In the genomic region with DNA sequence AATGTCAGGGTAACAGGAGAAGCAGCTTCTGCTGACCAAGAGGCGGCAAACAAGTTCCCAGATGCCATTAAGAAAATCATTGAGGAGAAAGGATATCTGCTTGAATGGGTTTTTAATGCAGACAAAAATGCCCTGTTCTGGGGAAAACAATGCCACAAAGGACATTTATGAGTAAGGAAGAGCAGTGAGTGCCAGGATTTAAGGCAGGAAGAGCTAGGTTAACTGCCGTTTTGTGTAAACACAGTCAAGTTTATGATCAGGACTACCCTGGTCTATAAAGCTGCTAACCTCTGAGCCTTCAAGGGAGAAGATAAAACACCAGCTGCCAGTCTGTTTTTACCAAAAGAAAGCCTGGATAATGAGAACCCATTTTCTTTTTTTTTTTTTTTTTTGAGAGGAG, we compare ENCODE assay signal across 17 cellular contexts. TPM values are rescaled to one million over a fixed set of nuclear protein-coding genes. Genes with fewer than 3 reads are reported as not detected.
A peak's percentile ranks its signal among the peaks of the same experiment; 100 is the strongest.
DNase-seq lines count a peak whose midpoint lies in the region; ATAC-seq and TF ChIP-seq lines count a peak whose summit lies in the region.
"Had no signal": no experiment of that assay in that cellular context is flagged by ENCODE, and none has a peak within 500 bp of the region (broad histone marks: within the 10 kb centered on the region; RNA-seq: fewer than 3 reads in every experiment).

No MANE protein-coding gene starts in this region.

- no peak overlapping the region for H3K4me3 ChIP-seq in colonic mucosa
- peak overlapping the region; percentile 16 for H3K4me3 ChIP-seq in lung
- H3K4me3 ChIP-seq in transverse colon = no peak overlapping the region
- H3K4me3 ChIP-seq: BLaER1 treated with 17β-estradiol and CSF1 and Interleukin-3, amounts not matched to agents 10 nM and 100 nM; MG63 had no signal

- peak; percentile 24 for DNase-seq in NCI-H69 (lab: John Stamatoyannopoulos, UW)
- peak; percentile 45 for DNase-seq in colonic mucosa
- no peak for DNase-seq in lung (ENCODE audit: low spot score)
- no peak for DNase-seq in transverse colon
- DNase-seq in RKO (ENCODE audit: low spot score) = no peak
- DNase-seq in Ammon's horn (ENCODE audit: low spot score) = no peak
- no peak for DNase-seq in activated CD4-positive, alpha-beta T cell treated with anti-CD3 and anti-CD28 coated beads, Interleukin-2, amount 10 ng/mL, durations not matched to agents 24 days and 14 days
- DNase-seq: ACHN; CD8-positive, alpha-beta T cell; DND-41; Karpas-422; MG63; NCI-H1417; NCI-H187 treated with DMSO at 0.1 percent for 48 hours; NCI-H510A; NCI-H748 treated with DMSO at 0.1 percent for 48 hours had no signal

- ATAC-seq in lung (ENCODE audit: insufficient read depth, low FRiP score) = no peak
- ATAC-seq: CD8-positive, alpha-beta T cell had no signal

- H3K4me1 ChIP-seq in colonic mucosa (no peaks in the 10 kb centered on the region), lung (ENCODE audit: control insufficient read depth in 2 of 2, insufficient read depth in 2 of 2, low read length in 2 of 2) (peaks cover 0 to 2% of the 10 kb centered on the region in 2 donors), transverse colon (peaks cover 0 to 27% (median 5%) of the 10 kb centered on the region in 4 donors)

- H3K27me3 ChIP-seq in colonic mucosa (no peaks in the 10 kb centered on the region), lung (ENCODE audit: control insufficient read depth, insufficient read depth) (no peaks in the 10 kb centered on the region), transverse colon (no peaks in the 10 kb centered on the region)
- H3K27me3 ChIP-seq: BLaER1 treated with 17β-estradiol and CSF1 and Interleukin-3, amounts not matched to agents 10 nM and 100 nM; MG63 had no signal

- in situ Hi-C loops in transverse colon (cut with MboI; ENCODE audit: low pct_ligation_motif_present in 1 of 4, low pct_unique_long_range_greater_than_20kb in 1 of 4, low sequenced_read_pairs in 3 of 4) = no loop called here

- peaks cover 10% of the 10 kb centered on the region for H3K4me1 Mint-ChIP-seq in activated CD4-positive, alpha-beta T cell treated with anti-CD3 and anti-CD28 coated beads, Interleukin-2, amount 10 ng/mL, durations not matched to agents 24 days and 14 days

- intact Hi-C loops in colonic mucosa (cut with DNase I) (no loop called here), transverse colon (cut with DNase I; ENCODE audit: low total_unique reads) (no loop called here)
- intact Hi-C loops in activated CD4-positive, alpha-beta T cell treated with anti-CD3 and anti-CD28 coated beads, Interleukin-2, amount 10 ng/mL, durations not matched to agents 24 days and 14 days (cut with micrococcal nuclease) = no loop called here

- peaks cover 48% of the 10 kb centered on the region for H3K36me3 Mint-ChIP-seq in activated CD4-positive, alpha-beta T cell treated with anti-CD3 and anti-CD28 coated beads, Interleukin-2, amount 10 ng/mL, durations not matched to agents 24 days and 14 days (ENCODE audit: low read depth)

- TF ChIP-seq POLR2A in transverse colon (IDR thresholded peaks at IDR 0.05) = no peak

- 88 to 93% methylated on average over 2 of the region's 2 CpGs for WGBS in lung, 2 donors
- WGBS in transverse colon (ENCODE audit: low coverage in 1 of 2), 2 donors = 59 to 79% methylated on average over 2 of the region's 2 CpGs

- H3K27ac ChIP-seq in colonic mucosa (peak overlapping the region; percentile 73), lung (ENCODE audit: low read depth in 1 of 2, low read length in 1 of 2) (no peak overlapping the region), transverse colon (peak overlapping the region; percentile 65 to 79 (median 77))
- H3K27ac ChIP-seq: BLaER1 treated with 17β-estradiol and CSF1 and Interleukin-3, amounts not matched to agents 10 nM and 100 nM had no signal

- H3K9me3 Mint-ChIP-seq in activated CD4-positive, alpha-beta T cell treated with anti-CD3 and anti-CD28 coated beads, Interleukin-2, amount 10 ng/mL, durations not matched to agents 24 days and 14 days = peaks cover 3% of the 10 kb centered on the region
- H3K9me3 Mint-ChIP-seq: CD8-positive, alpha-beta T cell had no signal

- H3K27ac Mint-ChIP-seq in activated CD4-positive, alpha-beta T cell treated with anti-CD3 and anti-CD28 coated beads, Interleukin-2, amount 10 ng/mL, durations not matched to agents 24 days and 14 days = no peak overlapping the region
- H3K27ac Mint-ChIP-seq: CD8-positive, alpha-beta T cell had no signal

- no peak overlapping the region for H3K4me3 Mint-ChIP-seq in activated CD4-positive, alpha-beta T cell treated with anti-CD3 and anti-CD28 coated beads, Interleukin-2, amount 10 ng/mL, durations not matched to agents 24 days and 14 days
- H3K4me3 Mint-ChIP-seq: CD8-positive, alpha-beta T cell had no signal

- no peak for TF ChIP-seq EP300 in transverse colon (IDR thresholded peaks at IDR 0.05; ENCODE audit: low read depth)

- H3K36me3 ChIP-seq in colonic mucosa = no peaks in the 10 kb centered on the region
- peaks cover 2 to 4% of the 10 kb centered on the region in 2 donors for H3K36me3 ChIP-seq in lung (ENCODE audit: control insufficient read depth in 2 of 2, insufficient read depth in 2 of 2, low read length in 2 of 2)
- peaks cover 0 to 7% (median 2%) of the 10 kb centered on the region in 4 donors for H3K36me3 ChIP-seq in transverse colon

- TF ChIP-seq CTCF in colonic mucosa (IDR thresholded peaks at IDR 0.05) (no peak), lung (IDR thresholded peaks at IDR 0.05; ENCODE audit: control extremely low read depth, extremely low read depth) (no peak), transverse colon (IDR thresholded peaks at IDR 0.05) (no peak)

- no peaks in the 10 kb centered on the region for H3K9me3 ChIP-seq in colonic mucosa
- H3K9me3 ChIP-seq in lung (ENCODE audit: control insufficient read depth in 2 of 2, insufficient read depth in 1 of 2, low read length in 1 of 2) = no peaks in the 10 kb centered on the region
- no peaks in the 10 kb centered on the region for H3K9me3 ChIP-seq in transverse colon
- H3K9me3 ChIP-seq: MG63 had no signal

- no peak overlapping the region for H3K9ac ChIP-seq in colonic mucosa (ENCODE audit: low read depth in 2 of 2, low read length in 2 of 2)
- H3K9ac ChIP-seq: BLaER1 treated with 17β-estradiol and CSF1 and Interleukin-3, amounts not matched to agents 10 nM and 100 nM had no signal

- H3K27me3 Mint-ChIP-seq in activated CD4-positive, alpha-beta T cell treated with anti-CD3 and anti-CD28 coated beads, Interleukin-2, amount 10 ng/mL, durations not matched to agents 24 days and 14 days = no peaks in the 10 kb centered on the region

RNA-seq across cellular contexts. Expression of a gene that starts 8.5 kb away (rescaled TPM):
- 10 to 100 TPM; 76.9 to 84.8 TPM for total RNA-seq in colonic mucosa
- total RNA-seq in lung = 10 to 100 TPM; 46.0 to 46.3 TPM
- polyA plus RNA-seq in lung = 10 to 100 TPM; 15.4 to 28.4 TPM
- total RNA-seq in transverse colon = 100 to 1,000 TPM in 2 of 4 donors, 10 to 100 TPM in 2; 73.5 to 768 (median 90.1) TPM
- total RNA-seq in activated CD4-positive, alpha-beta T cell treated with anti-CD3 and anti-CD28 coated beads, Interleukin-2, amount 10 ng/mL, durations not matched to agents 24 days and 14 days = 76.0 and 80.2 TPM in 2 replicates

Comparison
In these comparisons a context has a peak if more than half of its experiments do, and no peak if none do; other contexts are left out.
1. DNase-seq: peak in NCI-H69 (single experiment) and colonic mucosa (single experiment); none in lung (single experiment), transverse colon (single experiment), RKO (single experiment), Ammon's horn (single experiment) and activated CD4-positive, alpha-beta T cell treated with anti-CD3 and anti-CD28 coated beads, Interleukin-2, amount 10 ng/mL, durations not matched to agents 24 days and 14 days (single experiment).
2. H3K27ac ChIP-seq: peak in colonic mucosa (single experiment) and transverse colon (4 of 4); none in lung (0 of 2).